ENCODE assay signal across 11 cellular contexts in genomic region chr12:99253068-99253467, GRCh38.
DNase-seq lines count a peak whose midpoint lies in the region; ATAC-seq and TF ChIP-seq lines count a peak whose summit lies in the region.
"Had no signal": no experiment of that assay in that cellular context is flagged by ENCODE, and none has a peak within 500 bp of the region (broad histone marks: within the 10 kb centered on the region; RNA-seq: fewer than 3 reads in every experiment).

No MANE protein-coding gene starts in this region.

- TF ChIP-seq CTCF in GM12875 (IDR thresholded peaks at IDR 0.05; ENCODE audit: borderline replicate concordance, insufficient read depth, low read depth, low read length) (peak; percentile 10; the same call in 1 of the 2 replicates), epithelial cell of proximal tubule (conservative IDR thresholded peaks at IDR 0.05; ENCODE audit: low read depth, low read length) (peak; percentile 65)

- H3K27me3 Mint-ChIP-seq in activated T-helper 17 cell treated with anti-CD3 and anti-CD28 coated beads, Interleukin-2, amount 50 U/mL, for 72 hours, result no peaks in the 10 kb centered on the region

- H3K4me1 Mint-ChIP-seq in activated T-helper 17 cell treated with anti-CD3 and anti-CD28 coated beads, Interleukin-2, amount 50 U/mL, for 72 hours, result no peaks in the 10 kb centered on the region

- H3K4me3 ChIP-seq in GM12875 (ENCODE audit: low read depth, low read length) (no peak overlapping the region), epithelial cell of proximal tubule (ENCODE audit: low read depth, low read length) (no peak overlapping the region)

- no peak for ATAC-seq in activated T-helper 17 cell treated with anti-CD3 and anti-CD28 coated beads, Interleukin-2, amount 50 U/mL, for 72 hours (replicated peaks)

- no peak overlapping the region for H3K27ac Mint-ChIP-seq in activated T-helper 17 cell treated with anti-CD3 and anti-CD28 coated beads, Interleukin-2, amount 50 U/mL, for 72 hours

- H3K36me3 Mint-ChIP-seq in activated T-helper 17 cell treated with anti-CD3 and anti-CD28 coated beads, Interleukin-2, amount 50 U/mL, for 72 hours (ENCODE audit: low read depth), result no peaks in the 10 kb centered on the region

- H3K9me3 Mint-ChIP-seq in activated T-helper 17 cell treated with anti-CD3 and anti-CD28 coated beads, Interleukin-2, amount 50 U/mL, for 72 hours, result peaks cover 5% of the 10 kb centered on the region

- peak; percentile 25 for DNase-seq in COR-L47 (lab: John Stamatoyannopoulos, UW)
- DNase-seq in NCI-H82 treated with DMSO at 0.1 percent for 48 hours (lab: John Stamatoyannopoulos, UW; ENCODE audit: unreplicated experiment), result peak; percentile 15
- no peak for DNase-seq in epithelial cell of proximal tubule (ENCODE audit: low read depth)
- no peak for DNase-seq in activated CD4-positive, alpha-beta T cell treated with anti-CD3 and anti-CD28 coated beads, Interleukin-2, amount 50 U/mL, for 48 hours
- DNase-seq in activated CD4-positive, alpha-beta T cell treated with anti-CD3 and anti-CD28 coated beads for 4 hours, result no peak
- no peak for DNase-seq in midbrain (lab: John Stamatoyannopoulos, UW)
- DNase-seq: central memory CD4-positive, alpha-beta T cell; islet precursor cell; occipital lobe had no signal

- no peak overlapping the region for H3K4me3 Mint-ChIP-seq in activated T-helper 17 cell treated with anti-CD3 and anti-CD28 coated beads, Interleukin-2, amount 50 U/mL, for 72 hours

Comparison
In these comparisons a context has a peak if more than half of its experiments do, and no peak if none do; other contexts are left out.
1. DNase-seq: peak in COR-L47 (single experiment) and NCI-H82 treated with DMSO at 0.1 percent for 48 hours (single experiment); none in epithelial cell of proximal tubule (single experiment), activated CD4-positive, alpha-beta T cell treated with anti-CD3 and anti-CD28 coated beads, Interleukin-2, amount 50 U/mL, for 48 hours (0 of 2), activated CD4-positive, alpha-beta T cell treated with anti-CD3 and anti-CD28 coated beads for 4 hours (0 of 2) and midbrain (single experiment).